In genomic region chr11:70460111-70460510, GRCh38 we compare ENCODE assay signal across 19 cellular contexts.
DNase-seq lines count a peak whose midpoint lies in the region; ATAC-seq, FAIRE-seq and TF ChIP-seq lines count a peak whose summit lies in the region.
"Had no signal": no experiment of that assay in that cellular context is flagged by ENCODE, and none has a peak within 500 bp of the region (broad histone marks: within the 10 kb centered on the region; RNA-seq: fewer than 3 reads in every experiment).

No MANE protein-coding gene starts in this region.

- H3K27me3 Mint-ChIP-seq in GM23338 (ENCODE audit: insufficient read depth, low read depth, poor library complexity) (peaks cover 3% of the 10 kb centered on the region), type B pancreatic cell (no peaks in the 10 kb centered on the region)
- peaks cover 20% of the 10 kb centered on the region for H3K27me3 Mint-ChIP-seq in activated naive CD8-positive, alpha-beta T cell treated with anti-CD3 and anti-CD28 coated beads for 36 hours

- no peaks in the 10 kb centered on the region for H3K79me2 ChIP-seq in GM23338 (replicated peaks; ENCODE audit: insufficient read depth)
- H3K79me2 ChIP-seq in K562 (ENCODE audit: control insufficient read depth, insufficient read depth, low read length), result no peaks in the 10 kb centered on the region
- no peaks in the 10 kb centered on the region for H3K79me2 ChIP-seq in HepG2 (ENCODE audit: insufficient read depth, low read length)

- H4K20me1 ChIP-seq in GM23338 (replicated peaks; ENCODE audit: insufficient read depth) (no peaks in the 10 kb centered on the region), K562 (replicated peaks; ENCODE audit: control insufficient read depth, insufficient read depth, low read length) (no peaks in the 10 kb centered on the region), HepG2 (ENCODE audit: insufficient read depth, low read length) (no peaks in the 10 kb centered on the region)

- no peaks in the 10 kb centered on the region for H3K9me2 ChIP-seq in GM23338 (ENCODE audit: insufficient read depth)

- 68% methylated on average over 3 of the region's 4 CpGs for WGBS in A549 (ENCODE audit: missing lambda C conversion rate)
- 4% methylated on average over 4 of the region's 4 CpGs for WGBS in K562 (ENCODE audit: insufficient coverage, low coverage, missing lambda C conversion rate)
- 60% methylated on average over 2 of the region's 4 CpGs for whole genome bisulfite sequencing in HepG2 (ENCODE audit: low lambda C conversion rate)

- H3K27me3 ChIP-seq in GM23338 (ENCODE audit: insufficient read depth), result no peaks in the 10 kb centered on the region
- H3K27me3 ChIP-seq in K562 (ENCODE audit: control insufficient read depth in 2 of 2, insufficient read depth in 2 of 2, low read length in 2 of 2), result peaks cover 10 to 29% of the 10 kb centered on the region in 2 experiments; a peak in 4 of 5 replicates
- H3K27me3 ChIP-seq in HepG2 (ENCODE audit: control insufficient read depth in 1 of 2, insufficient read depth in 2 of 2, low read length in 2 of 2), result peaks cover 0 to 7% of the 10 kb centered on the region in 2 experiments; a peak in 2 of 5 replicates

- H3K4me3 Mint-ChIP-seq in GM23338, result no peak overlapping the region
- H3K4me3 Mint-ChIP-seq in activated naive CD8-positive, alpha-beta T cell treated with anti-CD3 and anti-CD28 coated beads for 36 hours, result no peak overlapping the region
- no peak overlapping the region for H3K4me3 Mint-ChIP-seq in type B pancreatic cell
- H3K4me3 Mint-ChIP-seq: B cell; CD14-positive monocyte; CD8-positive, alpha-beta T cell; IgD-negative memory B cell had no signal

- no peak overlapping the region for H3K4me3 ChIP-seq in A549
- H3K4me3 ChIP-seq in GM23338, result no peak overlapping the region
- H3K4me3 ChIP-seq in K562, result no peak overlapping the region
- H3K4me3 ChIP-seq in HepG2 (replicated peaks in 1 of 3; ENCODE audit: insufficient read depth in 1 of 3, low read depth in 2 of 3, low read length in 3 of 3), result no peak overlapping the region
- H3K4me3 ChIP-seq: GM12878 had no signal

- H3K4me1 Mint-ChIP-seq in GM23338 (peaks cover 18% of the 10 kb centered on the region), type B pancreatic cell (ENCODE audit: unreplicated experiment) (peaks cover 15% of the 10 kb centered on the region)
- peaks cover under 1% of the 10 kb centered on the region for H3K4me1 Mint-ChIP-seq in activated naive CD8-positive, alpha-beta T cell treated with anti-CD3 and anti-CD28 coated beads for 36 hours
- H3K4me1 Mint-ChIP-seq: B cell, CD14-positive monocyte had no signal

- H3F3A ChIP-seq in GM23338 (replicated peaks; ENCODE audit: low read depth), result no peaks in the 10 kb centered on the region

- intact Hi-C loops in K562 (cut with micrococcal nuclease), result no loop called here
- intact Hi-C loops in HepG2 (cut with micrococcal nuclease; ENCODE audit: unreplicated experiment), result no loop called here

- BruUV-seq in K562 (replicated peaks; lab: Mats Ljungman, UMichigan), result no TSS peak
- BruUV-seq in HepG2 (replicated peaks; lab: Mats Ljungman, UMichigan), result no TSS peak

- TF ChIP-seq EP300 in A549 (IDR thresholded peaks at IDR 0.05) (no peak), K562 (IDR thresholded peaks at IDR 0.05; ENCODE audit: low read length) (no peak), HepG2 (IDR thresholded peaks at IDR 0.05; ENCODE audit: low read depth in 2 of 2, low read length in 2 of 2) (no peak), HepG2 (CRISPR knock-in tag; IDR thresholded peaks at IDR 0.05; ENCODE audit: borderline replicate concordance) (no peak)

- H3K4me2 ChIP-seq in A549, result no peak overlapping the region
- H3K4me2 ChIP-seq in GM23338, result no peak overlapping the region
- H3K4me2 ChIP-seq in K562 (ENCODE audit: insufficient read depth, low read length), result no peak overlapping the region
- no peak overlapping the region for H3K4me2 ChIP-seq in HepG2 (ENCODE audit: low read depth, low read length)
- H3K4me2 ChIP-seq: KMS-11 had no signal

- H3K9ac ChIP-seq in K562 (ENCODE audit: insufficient read depth in 1 of 2, low read depth in 2 of 2, low read length in 2 of 2) (no peak overlapping the region), HepG2 (ENCODE audit: insufficient read depth, low read depth, low read length) (no peak overlapping the region)
- H3K9ac ChIP-seq: KMS-11 had no signal

- DNase-seq in A549 (ENCODE audit: low read depth in 1 of 2, low spot score in 1 of 2) (no peak), GM23338 (ENCODE audit: low spot score) (no peak), K562 (ENCODE audit: extremely low read depth in 1 of 4, low spot score in 3 of 4) (no peak), HepG2 (ENCODE audit: low spot score) (no peak), DMS153 treated with DMSO at 0.1 percent for 48 hours (lab: John Stamatoyannopoulos, UW; ENCODE audit: unreplicated experiment) (no peak), type B pancreatic cell (ENCODE audit: extremely low spot score, unreplicated experiment) (no peak)
- DNase-seq in activated naive CD8-positive, alpha-beta T cell treated with anti-CD3 and anti-CD28 coated beads for 36 hours, result no peak
- DNase-seq: CD8-positive, alpha-beta T cell; COR-L47; DMS79 had no signal

- no peak for FAIRE-seq in A549 (lab: Jason Lieb, UNC)
- no peak for FAIRE-seq in K562 (lab: Jason Lieb, UNC)
- FAIRE-seq in HepG2 (lab: Jason Lieb, UNC), result no peak
- FAIRE-seq: D721Med, GM12878, GM18507 had no signal

- H2AFZ ChIP-seq in GM23338 (no peak overlapping the region), K562 (ENCODE audit: low read depth, low read length) (no peak overlapping the region), HepG2 (ENCODE audit: low read length) (no peak overlapping the region)

- H3K9me3 ChIP-seq in A549 (no peaks in the 10 kb centered on the region), K562 (replicated peaks; ENCODE audit: control insufficient read depth, insufficient read depth, low read depth, low read length) (peaks cover 5% of the 10 kb centered on the region; the same call in 1 of the 2 replicates), HepG2 (ENCODE audit: low read length) (no peaks in the 10 kb centered on the region)

- CTCF ChIA-PET in A549 (lab: Yijun Ruan, JAX), result interaction anchor here (1.5 to 1.7 kb wide), 2 partner anchors 8 to 17 kb away, joined by 4 to 9 read pairs; no protein-coding TSS in a partner anchor
- CTCF ChIA-PET in K562 (lab: Yijun Ruan, JAX; ENCODE audit: low intra/inter-chr PET ratio), result no interaction called here
- CTCF ChIA-PET in HepG2 (lab: Yijun Ruan, JAX; ENCODE audit: low intra/inter-chr PET ratio, low total read pairs), result no interaction called here

- H3K36me3 Mint-ChIP-seq in GM23338 (ENCODE audit: low read depth) (no peaks in the 10 kb centered on the region; the same call in 2 of the 3 replicates), type B pancreatic cell (no peaks in the 10 kb centered on the region)
- no peaks in the 10 kb centered on the region for H3K36me3 Mint-ChIP-seq in activated naive CD8-positive, alpha-beta T cell treated with anti-CD3 and anti-CD28 coated beads for 36 hours
- H3K36me3 Mint-ChIP-seq: CD14-positive monocyte; CD8-positive, alpha-beta T cell; IgD-negative memory B cell had no signal

- H3K27ac Mint-ChIP-seq in GM23338 (no peak overlapping the region), type B pancreatic cell (no peak overlapping the region)
- no peak overlapping the region for H3K27ac Mint-ChIP-seq in activated naive CD8-positive, alpha-beta T cell treated with anti-CD3 and anti-CD28 coated beads for 36 hours
- H3K27ac Mint-ChIP-seq: B cell; CD14-positive monocyte; CD8-positive, alpha-beta T cell; IgD-negative memory B cell had no signal

- no peak for TF ChIP-seq POLR2A in A549 (IDR thresholded peaks at IDR 0.05; ENCODE audit: low read length)
- no peak for TF ChIP-seq POLR2A in K562 (conservative IDR thresholded peaks at IDR 0.05)
- no peak for TF ChIP-seq POLR2A in HepG2 (IDR thresholded peaks at IDR 0.05; ENCODE audit: insufficient read depth in 1 of 2, low read depth in 2 of 2, low read length in 2 of 2)

- TF ChIP-seq RAD21 in A549 (conservative IDR thresholded peaks at IDR 0.05 in 1 of 2, IDR thresholded peaks at IDR 0.05 in 1 of 2) (no peak), K562 (CRISPR knock-in tag; conservative IDR thresholded peaks at IDR 0.05 in 1 of 2, IDR thresholded peaks at IDR 0.05 in 1 of 2) (no peak), HepG2 (CRISPR knock-in tag; IDR thresholded peaks at IDR 0.05) (no peak)

- H3K9me1 ChIP-seq in K562 (ENCODE audit: control insufficient read depth, insufficient read depth, low read length), result no peaks in the 10 kb centered on the region

- H3K36me3 ChIP-seq in GM23338 (ENCODE audit: insufficient read depth), result no peaks in the 10 kb centered on the region
- H3K36me3 ChIP-seq in K562 (ENCODE audit: control insufficient read depth, insufficient read depth, low read length), result no peaks in the 10 kb centered on the region; the same call in 2 of the 3 replicates
- H3K36me3 ChIP-seq in HepG2 (replicated peaks in 1 of 2; ENCODE audit: control insufficient read depth in 1 of 2, insufficient read depth in 2 of 2, low read length in 2 of 2), result no peaks in the 10 kb centered on the region

- peak; percentile 64 to 66; a peak in 5 of 6 replicates for ATAC-seq in A549
- peak; percentile 20; the same call in 1 of the 3 replicates for ATAC-seq in GM23338
- peak; percentile 44; the same call in 2 of the 3 replicates for ATAC-seq in K562
- peak; percentile 71 for ATAC-seq in HepG2
- no peak for ATAC-seq in GM19035 (IDR thresholded peaks at IDR 0.05; ENCODE audit: unreplicated experiment)
- ATAC-seq: CD8-positive, alpha-beta T cell; GM12878; HCT116 had no signal

- H3K27ac ChIP-seq in A549 (no peak overlapping the region), GM23338 (ENCODE audit: low read depth) (no peak overlapping the region), K562 (ENCODE audit: extremely low read depth, low read depth, low read length) (no peak overlapping the region), HepG2 (ENCODE audit: extremely low read length, insufficient read depth, low read length) (no peak overlapping the region)
- H3K27ac ChIP-seq: KMS-11 had no signal

- POLR2A ChIA-PET in A549 (lab: Yijun Ruan, JAX) (no interaction called here), K562 (lab: Yijun Ruan, JAX) (interaction anchor here (0.5 to 1.0 kb wide), 3 partner anchors 13 to 559 kb away, joined by 3 read pairs; no protein-coding TSS in a partner anchor), HepG2 (lab: Yijun Ruan, JAX) (no interaction called here)

- H3K4me1 ChIP-seq in A549 (peaks cover 8% of the 10 kb centered on the region), GM23338 (ENCODE audit: insufficient read depth) (peaks cover 6% of the 10 kb centered on the region; the same call in 1 of the 2 replicates), K562 (replicated peaks in 1 of 2; ENCODE audit: control insufficient read depth in 2 of 2, insufficient read depth in 2 of 2, low read length in 2 of 2) (peaks cover 8 to 29% of the 10 kb centered on the region in 2 experiments; a peak in 4 of 5 replicates), HepG2 (ENCODE audit: insufficient read depth, low read length) (peaks cover 14% of the 10 kb centered on the region)

- TF ChIP-seq CTCF in A549 (IDR thresholded peaks at IDR 0.05) (no peak), GM23338 (conservative IDR thresholded peaks at IDR 0.05; ENCODE audit: low read depth in 2 of 2) (no peak), K562 (IDR thresholded peaks at IDR 0.05 in 2 of 3, conservative IDR thresholded peaks at IDR 0.05 in 1 of 3; ENCODE audit: insufficient read depth in 2 of 3, low read depth in 1 of 3, low read length in 3 of 3) (no peak), HepG2 (CRISPR knock-in tag; IDR thresholded peaks at IDR 0.05) (no peak), type B pancreatic cell (conservative IDR thresholded peaks at IDR 0.05) (no peak)

- in situ Hi-C loops in K562 (cut with MboI), result no loop called here
- in situ Hi-C loops in HepG2 (cut with HindIII; ENCODE audit: extremely low pct_ligation_motif_present, low pct_unique_long_range_greater_than_20kb), result loop anchor here (25.0 kb wide), 1 partner anchor 952 kb away; no protein-coding TSS in a partner anchor

- peaks cover 5% of the 10 kb centered on the region; the same call in 1 of the 3 replicates for H3K9me3 Mint-ChIP-seq in GM23338
- H3K9me3 Mint-ChIP-seq in activated naive CD8-positive, alpha-beta T cell treated with anti-CD3 and anti-CD28 coated beads for 36 hours, result no peaks in the 10 kb centered on the region
- H3K9me3 Mint-ChIP-seq in type B pancreatic cell, result no peaks in the 10 kb centered on the region
- H3K9me3 Mint-ChIP-seq: CD8-positive, alpha-beta T cell had no signal
